Comparison of ENCODE assay signal across 8 cellular contexts in the genomic region with DNA sequence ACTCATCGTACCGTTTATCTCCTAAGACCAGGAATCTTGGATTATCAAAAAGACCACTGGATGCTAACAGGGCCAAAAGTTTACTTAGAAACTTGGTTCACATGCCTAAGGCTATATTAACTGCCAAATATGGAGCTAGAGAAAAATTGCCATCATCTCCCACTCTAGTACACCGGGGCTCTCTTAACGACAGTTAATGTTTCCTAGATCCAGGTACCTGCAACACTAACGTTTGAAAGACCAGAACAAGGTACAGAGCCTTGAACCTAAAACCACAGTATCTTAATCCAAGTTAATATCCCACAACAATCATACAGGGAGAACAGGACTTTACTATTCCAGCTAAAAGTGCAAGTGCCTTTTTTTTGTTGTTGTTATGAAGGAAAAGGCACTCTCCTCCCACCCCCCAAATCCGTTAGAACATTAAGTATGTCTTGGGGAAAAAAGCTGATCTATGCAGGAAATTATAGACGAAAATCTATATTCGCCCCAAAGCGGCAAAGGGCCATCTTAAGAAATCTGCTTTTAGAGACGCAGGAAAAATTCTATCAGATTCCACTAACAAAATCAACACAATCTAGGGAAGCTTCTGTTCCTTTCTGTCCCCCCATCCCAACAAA. TPM values are rescaled to one million over a fixed set of nuclear protein-coding genes. Genes with fewer than 3 reads are reported as not detected.
DNase-seq lines count a peak whose midpoint lies in the region; ATAC-seq and TF ChIP-seq lines count a peak whose summit lies in the region.
"Had no signal": no experiment of that assay in that cellular context is flagged by ENCODE, and none has a peak within 500 bp of the region (broad histone marks: within the 10 kb centered on the region; RNA-seq: fewer than 3 reads in every experiment).

No MANE protein-coding gene starts in this region.

- no peaks in the 10 kb centered on the region for H3K9me3 ChIP-seq in HAP-1
- H3K9me3 ChIP-seq in WERI-Rb-1 (ENCODE audit: severe bottlenecking) = no peaks in the 10 kb centered on the region
- H3K9me3 ChIP-seq in right cardiac atrium (ENCODE audit: control insufficient read depth, low read length) = no peaks in the 10 kb centered on the region
- H3K9me3 ChIP-seq in smooth muscle cell (replicated peaks; ENCODE audit: low read depth) = no peaks in the 10 kb centered on the region

- DNase-seq in HAP-1 (ENCODE audit: low spot score in 2 of 2) (no peak), WERI-Rb-1 (no peak), right cardiac atrium (no peak), smooth muscle cell (lab: John Stamatoyannopoulos, UW; ENCODE audit: unreplicated experiment) (no peak), amygdala (lab: John Stamatoyannopoulos, UW) (no peak)

- peak overlapping the region; percentile 93 for H3K4me3 ChIP-seq in HAP-1
- H3K4me3 ChIP-seq in WERI-Rb-1 (ENCODE audit: low read depth, low read length) = peak overlapping the region; percentile 92
- peak overlapping the region; percentile 65 for H3K4me3 ChIP-seq in right cardiac atrium (ENCODE audit: low read length)
- peak overlapping the region; percentile 87 for H3K4me3 ChIP-seq in smooth muscle cell

- H3K27me3 ChIP-seq in HAP-1 (ENCODE audit: low read depth) (no peaks in the 10 kb centered on the region), WERI-Rb-1 (ENCODE audit: insufficient read depth, low read depth, severe bottlenecking) (no peaks in the 10 kb centered on the region), right cardiac atrium (ENCODE audit: control insufficient read depth, insufficient read depth) (no peaks in the 10 kb centered on the region), smooth muscle cell (ENCODE audit: low read depth) (no peaks in the 10 kb centered on the region)

- intact Hi-C loops in right cardiac atrium (cut with DNase I) = loop anchor here (1.0 to 10.0 kb wide), 3 partner anchors 50 to 53 kb away; partner anchors contain the start of gene USO1 (in 4 of the 4)

- peaks cover 55% of the 10 kb centered on the region for H4K20me1 ChIP-seq in smooth muscle cell (ENCODE audit: low read depth)

- peak overlapping the region; percentile 93 for H3K27ac ChIP-seq in WERI-Rb-1
- peak overlapping the region; percentile 84 for H3K27ac ChIP-seq in right cardiac atrium (ENCODE audit: low read length)
- H3K27ac ChIP-seq in smooth muscle cell (ENCODE audit: low read depth) = no peak overlapping the region

- peak overlapping the region; percentile 85 for H2AFZ ChIP-seq in smooth muscle cell (ENCODE audit: low read depth)

- ATAC-seq in right cardiac atrium (no peak), GM21367 (IDR thresholded peaks at IDR 0.05; ENCODE audit: unreplicated experiment) (no peak), HG02759 (IDR thresholded peaks at IDR 0.05; ENCODE audit: unreplicated experiment) (no peak)

- peak overlapping the region; percentile 96 for H3K4me2 ChIP-seq in smooth muscle cell

- in situ Hi-C loops in HAP-1 (cut with MboI; ENCODE audit: low sequenced_read_pairs) = no loop called here

- WGBS in right cardiac atrium = 8% methylated on average over 10 of the region's 10 CpGs
- 3% methylated on average over 10 of the region's 10 CpGs for WGBS in smooth muscle cell (ENCODE audit: low lambda C conversion rate)

- H3K4me1 ChIP-seq in HAP-1 (peaks cover 24% of the 10 kb centered on the region), right cardiac atrium (ENCODE audit: control insufficient read depth, insufficient read depth, low read length) (no peaks in the 10 kb centered on the region), smooth muscle cell (ENCODE audit: low read depth) (peaks cover 29% of the 10 kb centered on the region)

- no peaks in the 10 kb centered on the region for H3F3A ChIP-seq in smooth muscle cell (ENCODE audit: low read depth)

- H3K9ac ChIP-seq in smooth muscle cell (ENCODE audit: low read depth) = peak overlapping the region; percentile 94

- peaks cover 4% of the 10 kb centered on the region; the same call in 1 of the 2 replicates for H3K36me3 ChIP-seq in HAP-1 (replicated peaks)
- H3K36me3 ChIP-seq in WERI-Rb-1 = peaks cover 26% of the 10 kb centered on the region
- H3K36me3 ChIP-seq in smooth muscle cell (ENCODE audit: low read depth) = no peaks in the 10 kb centered on the region

- H3K79me2 ChIP-seq in smooth muscle cell (ENCODE audit: low read depth) = peaks cover 62% of the 10 kb centered on the region

- TF ChIP-seq CTCF in WERI-Rb-1 (IDR thresholded peaks at IDR 0.05; ENCODE audit: low read depth, low read length) = no peak
- TF ChIP-seq CTCF in smooth muscle cell (IDR thresholded peaks at IDR 0.05; ENCODE audit: borderline replicate concordance, insufficient read depth, poor library complexity, severe bottlenecking) = no peak

RNA-seq across cellular contexts. Expression of gene G3BP2, which starts 1.3 kb away (rescaled TPM):
- total RNA-seq in right cardiac atrium (100 to 1,000 TPM in 1 of 4 donors, 10 to 100 TPM in 3; 79.5 to 124 (median 86.8) TPM), smooth muscle cell (149 and 172 TPM in 2 replicates)
- polyA plus RNA-seq in right cardiac atrium (22.3 TPM), smooth muscle cell (81.7 and 84.5 TPM in 2 replicates)

RNA-seq across cellular contexts. Expression of gene CDKL2, which starts 41.6 kb away (rescaled TPM):
- total RNA-seq in right cardiac atrium = 1 to 10 TPM in 3 of 4 donors, under 1 TPM in 1; 0.64 to 1.5 (median 1.2) TPM
- polyA plus RNA-seq in right cardiac atrium = 0.43 TPM
- 1.4 and 8.4 TPM in 2 replicates for total RNA-seq in smooth muscle cell
- 0.58 and 1.6 TPM in 2 replicates for polyA plus RNA-seq in smooth muscle cell
- total RNA-seq: SK-MEL-5 had no signal

RNA-seq across cellular contexts. Expression of gene USO1, which starts 52.5 kb away (rescaled TPM):
- total RNA-seq in right cardiac atrium (100 to 1,000 TPM in 2 of 4 donors, 10 to 100 TPM in 2; 93.6 to 103 (median 99.1) TPM), smooth muscle cell (94.6 and 111 TPM in 2 replicates)
- polyA plus RNA-seq in right cardiac atrium (47.4 TPM), smooth muscle cell (43.1 and 50.4 TPM in 2 replicates)
